Comparison of ENCODE assay signal across 9 cellular contexts in the genomic region with DNA sequence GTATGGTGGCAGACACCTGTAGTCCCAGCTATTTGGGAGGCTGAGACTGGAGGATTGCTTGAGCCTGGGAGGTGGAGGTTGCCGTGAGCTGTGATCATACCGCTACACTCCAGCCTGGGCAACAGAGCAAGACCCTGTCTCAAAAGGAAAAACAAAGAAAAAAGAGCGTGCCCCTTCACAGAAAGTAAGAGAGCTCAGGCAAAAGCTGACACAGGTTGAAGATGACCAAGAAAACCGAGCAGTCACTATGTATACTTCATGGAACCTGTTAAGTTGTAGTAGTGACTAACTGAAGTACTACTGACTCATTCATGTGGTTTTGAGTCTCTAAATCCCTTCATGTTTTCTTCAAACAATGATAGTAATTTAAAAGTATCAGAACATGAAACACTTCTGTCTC. TPM values are rescaled to one million over a fixed set of nuclear protein-coding genes. Genes with fewer than 3 reads are reported as not detected.
A peak's percentile ranks its signal among the peaks of the same experiment; 100 is the strongest.
DNase-seq lines count a peak whose midpoint lies in the region; ATAC-seq and TF ChIP-seq lines count a peak whose summit lies in the region.
"Had no signal": no experiment of that assay in that cellular context is flagged by ENCODE, and none has a peak within 500 bp of the region (broad histone marks: within the 10 kb centered on the region; RNA-seq: fewer than 3 reads in every experiment).

No MANE protein-coding gene starts in this region.

- H3K9me3 ChIP-seq in mesenchymal stem cell (ENCODE audit: control insufficient read depth, low read length) (no peaks in the 10 kb centered on the region), trophoblast cell (ENCODE audit: insufficient read depth, low read depth, low read length) (no peaks in the 10 kb centered on the region)
- H3K9me3 ChIP-seq: spleen had no signal

- H3K27ac Mint-ChIP-seq in activated naive CD4-positive, alpha-beta T cell treated with anti-CD3 and anti-CD28 coated beads, Interleukin-2, amount 50 U/mL, for 72 hours, result peak overlapping the region in 1 of 2 donors; percentile 39

- H4K12ac ChIP-seq in trophoblast cell (ENCODE audit: low read depth, low read length), result no peak overlapping the region

- no peaks in the 10 kb centered on the region for H3K9me3 Mint-ChIP-seq in activated naive CD4-positive, alpha-beta T cell treated with anti-CD3 and anti-CD28 coated beads, Interleukin-2, amount 50 U/mL, for 72 hours

- H2BK12ac ChIP-seq in mesenchymal stem cell (ENCODE audit: low read length in 2 of 2), result no peak overlapping the region
- H2BK12ac ChIP-seq in trophoblast cell (ENCODE audit: low read length), result no peak overlapping the region

- H3K36me3 Mint-ChIP-seq in activated naive CD4-positive, alpha-beta T cell treated with anti-CD3 and anti-CD28 coated beads, Interleukin-2, amount 50 U/mL, for 72 hours, result peaks cover 0 to 8% of the 10 kb centered on the region in 2 donors

- intact Hi-C loops in Right ventricle myocardium superior (cut with DNase I), result no loop called here

- H2BK5ac ChIP-seq in mesenchymal stem cell (ENCODE audit: low read depth, low read length, poor library complexity, severe bottlenecking) (no peak overlapping the region), trophoblast cell (ENCODE audit: low read depth, low read length, poor library complexity) (no peak overlapping the region)

- no peak overlapping the region for H3K4me3 ChIP-seq in AG10803 (ENCODE audit: low read length)
- no peak overlapping the region for H3K4me3 ChIP-seq in mesenchymal stem cell (ENCODE audit: insufficient read depth in 1 of 2, low read depth in 1 of 2, low read length in 2 of 2)
- H3K4me3 ChIP-seq in trophoblast cell (ENCODE audit: low read depth, low read length), result no peak overlapping the region

- peaks cover 18% of the 10 kb centered on the region for H3K79me2 ChIP-seq in trophoblast cell (ENCODE audit: control insufficient read depth, insufficient read depth, low read length, poor library complexity)

- H2BK120ac ChIP-seq in mesenchymal stem cell (ENCODE audit: low read depth, low read length), result no peak overlapping the region
- H2BK120ac ChIP-seq in trophoblast cell (ENCODE audit: insufficient read depth, low read length, poor library complexity), result no peak overlapping the region

- H3K14ac ChIP-seq in mesenchymal stem cell (ENCODE audit: low read length in 2 of 2) (no peak overlapping the region), trophoblast cell (ENCODE audit: low read length) (no peak overlapping the region)

- 71% methylated on average over 4 of the region's 4 CpGs for WGBS in mesenchymal stem cell
- WGBS in trophoblast cell (ENCODE audit: extremely low coverage, insufficient coverage, insufficient read length), result no CpG with 5 or more reads among the region's 4 CpGs

- H3K79me1 ChIP-seq in mesenchymal stem cell (replicated peaks; ENCODE audit: low read length, poor library complexity, severe bottlenecking), result no peaks in the 10 kb centered on the region
- peaks cover 41% of the 10 kb centered on the region for H3K79me1 ChIP-seq in trophoblast cell (ENCODE audit: low read length)

- H3K23ac ChIP-seq in mesenchymal stem cell (ENCODE audit: low read length in 2 of 2), result no peak overlapping the region
- no peak overlapping the region for H3K23ac ChIP-seq in trophoblast cell (ENCODE audit: low read length)

- no peak overlapping the region for H2AFZ ChIP-seq in mesenchymal stem cell (ENCODE audit: low read depth, low read length)
- no peak overlapping the region for H2AFZ ChIP-seq in trophoblast cell (ENCODE audit: insufficient read depth, low read length, poor library complexity)

- H3K4ac ChIP-seq in mesenchymal stem cell (ENCODE audit: low read depth in 1 of 2, low read length in 2 of 2) (no peak overlapping the region), trophoblast cell (ENCODE audit: low read depth, low read length) (no peak overlapping the region)

- H3K36me3 ChIP-seq in mesenchymal stem cell (ENCODE audit: control insufficient read depth in 1 of 2, insufficient read depth in 2 of 2, low read depth in 1 of 2, low read length in 2 of 2) (no peaks in the 10 kb centered on the region), trophoblast cell (ENCODE audit: control insufficient read depth in 1 of 2, insufficient read depth in 2 of 2, low read length in 2 of 2) (peaks cover 6% of the 10 kb centered on the region in 2 experiments)
- H3K36me3 ChIP-seq: spleen had no signal

- H3K4me2 ChIP-seq in mesenchymal stem cell (ENCODE audit: low read length, poor library complexity, severe bottlenecking) (no peak overlapping the region), trophoblast cell (ENCODE audit: low read length) (no peak overlapping the region)

- no peak for TF ChIP-seq POLR2A in GM18505 (IDR thresholded peaks at IDR 0.05; ENCODE audit: borderline replicate concordance, extremely low read depth, insufficient read depth, insufficient read length)

- no peak overlapping the region for H4K8ac ChIP-seq in mesenchymal stem cell (ENCODE audit: low read length)
- H4K8ac ChIP-seq in trophoblast cell (ENCODE audit: low read depth, low read length), result no peak overlapping the region

- DNase-seq in AG10803 (ENCODE audit: low read depth) (peak; percentile 15), H4 (ENCODE audit: low spot score) (peak; percentile 30), mesenchymal stem cell (peak; percentile 37), Right ventricle myocardium superior (no peak), trophoblast cell (no peak)
- DNase-seq in activated naive CD4-positive, alpha-beta T cell treated with anti-CD3 and anti-CD28 coated beads, Interleukin-2, amount 50 U/mL, for 72 hours (ENCODE audit: low spot score in 2 of 2), result no peak
- DNase-seq: spleen had no signal

- H2BK15ac ChIP-seq in mesenchymal stem cell (ENCODE audit: low read depth, poor library complexity, severe bottlenecking), result no peak overlapping the region

- no peak overlapping the region for H4K91ac ChIP-seq in mesenchymal stem cell (ENCODE audit: low read length)
- H4K91ac ChIP-seq in trophoblast cell (ENCODE audit: low read depth, low read length), result no peak overlapping the region

- H3K18ac ChIP-seq in mesenchymal stem cell (ENCODE audit: low read depth in 1 of 2, low read length in 2 of 2) (no peak overlapping the region), trophoblast cell (ENCODE audit: low read length) (no peak overlapping the region)

- H3K9ac ChIP-seq in mesenchymal stem cell (ENCODE audit: low read length), result no peak overlapping the region
- no peak overlapping the region for H3K9ac ChIP-seq in trophoblast cell (ENCODE audit: low read length)

- H2AK5ac ChIP-seq in mesenchymal stem cell (ENCODE audit: low read length, severe bottlenecking), result no peak overlapping the region
- no peak overlapping the region for H2AK5ac ChIP-seq in trophoblast cell (ENCODE audit: low read length)

- peak; percentile 91 to 93 for ATAC-seq in activated naive CD4-positive, alpha-beta T cell treated with anti-CD3 and anti-CD28 coated beads, Interleukin-2, amount 50 U/mL, for 72 hours
- ATAC-seq in GM19397 (IDR thresholded peaks at IDR 0.05; ENCODE audit: unreplicated experiment), result no peak
- no peak for ATAC-seq in GM18505 (IDR thresholded peaks at IDR 0.05; ENCODE audit: unreplicated experiment)
- no peak for ATAC-seq in Right ventricle myocardium superior (ENCODE audit: poor library complexity)

- peaks cover 55 to 86% of the 10 kb centered on the region in 2 experiments for H3K27me3 ChIP-seq in mesenchymal stem cell (ENCODE audit: control insufficient read depth in 1 of 2, insufficient read depth in 1 of 2, low read length in 2 of 2)
- H3K27me3 ChIP-seq in trophoblast cell (ENCODE audit: insufficient read depth, low read length), result no peaks in the 10 kb centered on the region

- H3K27ac ChIP-seq in mesenchymal stem cell (ENCODE audit: low read length, poor library complexity, severe bottlenecking) (no peak overlapping the region), trophoblast cell (ENCODE audit: low read depth, low read length) (no peak overlapping the region)
- H3K27ac ChIP-seq: spleen had no signal

- H3K4me1 ChIP-seq in mesenchymal stem cell (ENCODE audit: control insufficient read depth, insufficient read depth, low read depth, low read length), result peaks cover 19% of the 10 kb centered on the region
- peaks cover 25 to 34% of the 10 kb centered on the region in 2 experiments for H3K4me1 ChIP-seq in trophoblast cell (ENCODE audit: control insufficient read depth in 1 of 2, insufficient read depth in 2 of 2, low read length in 2 of 2)

- no peak for TF ChIP-seq CTCF in AG10803 (conservative IDR thresholded peaks at IDR 0.05; ENCODE audit: low read length)

RNA-seq across cellular contexts. Expression of a gene that starts 1.2 kb away (rescaled TPM):
- 0.21 TPM in 1 of 2 replicates, not detected in the other for total RNA-seq in H4 (2014; rRNA removed; shearing (Covaris generic))
- total RNA-seq in activated naive CD4-positive, alpha-beta T cell treated with anti-CD3 and anti-CD28 coated beads, Interleukin-2, amount 50 U/mL, for 72 hours, result under 1 TPM in 1 of 2 donors, not detected in 1; 0.27 TPM
- 0.07 TPM for polyA plus RNA-seq in mesenchymal stem cell (2013, experiment 1 of 2)
- 0.11 TPM for polyA plus RNA-seq in mesenchymal stem cell (2013, experiment 2 of 2)
- total RNA-seq in Right ventricle myocardium superior, result 1.2 TPM
- polyA plus RNA-seq in trophoblast cell (2013), result 34.4 and 34.6 TPM in 2 replicates

RNA-seq across cellular contexts. Expression of a gene that starts 19.0 kb away (rescaled TPM):
- 11.3 and 20.1 TPM in 2 replicates for total RNA-seq in H4 (2014; rRNA removed; shearing (Covaris generic))
- 10 to 100 TPM; 43.4 to 51.3 TPM for total RNA-seq in activated naive CD4-positive, alpha-beta T cell treated with anti-CD3 and anti-CD28 coated beads, Interleukin-2, amount 50 U/mL, for 72 hours
- 19.5 TPM for polyA plus RNA-seq in mesenchymal stem cell (2013, experiment 1 of 2)
- polyA plus RNA-seq in mesenchymal stem cell (2013, experiment 2 of 2), result 17.7 TPM
- 30.3 TPM for total RNA-seq in Right ventricle myocardium superior
- 35.4 and 35.8 TPM in 2 replicates for polyA plus RNA-seq in trophoblast cell (2013)

RNA-seq across cellular contexts. Expression of a gene that starts 47.1 kb away (rescaled TPM):
- 46.7 and 56.6 TPM in 2 replicates for total RNA-seq in H4 (2014; rRNA removed; shearing (Covaris generic))
- total RNA-seq in activated naive CD4-positive, alpha-beta T cell treated with anti-CD3 and anti-CD28 coated beads, Interleukin-2, amount 50 U/mL, for 72 hours, result 10 to 100 TPM; 29.5 to 66.9 TPM
- polyA plus RNA-seq in mesenchymal stem cell (2013, experiment 1 of 2), result 51.2 TPM
- polyA plus RNA-seq in mesenchymal stem cell (2013, experiment 2 of 2), result 51.6 TPM
- total RNA-seq in Right ventricle myocardium superior, result 20.0 TPM
- polyA plus RNA-seq in trophoblast cell (2013), result 11.8 and 12.6 TPM in 2 replicates

Comparison
In these comparisons a context has a peak if more than half of its experiments do, and no peak if none do; other contexts are left out.
1. DNase-seq: peak in AG10803 (single experiment), H4 (single experiment) and mesenchymal stem cell (single experiment); none in activated naive CD4-positive, alpha-beta T cell treated with anti-CD3 and anti-CD28 coated beads, Interleukin-2, amount 50 U/mL, for 72 hours (0 of 2), Right ventricle myocardium superior (single experiment) and trophoblast cell (0 of 2).
2. ATAC-seq: peak in activated naive CD4-positive, alpha-beta T cell treated with anti-CD3 and anti-CD28 coated beads, Interleukin-2, amount 50 U/mL, for 72 hours (2 of 2); none in GM19397 (single experiment), GM18505 (single experiment) and Right ventricle myocardium superior (single experiment).